In the genomic region with DNA sequence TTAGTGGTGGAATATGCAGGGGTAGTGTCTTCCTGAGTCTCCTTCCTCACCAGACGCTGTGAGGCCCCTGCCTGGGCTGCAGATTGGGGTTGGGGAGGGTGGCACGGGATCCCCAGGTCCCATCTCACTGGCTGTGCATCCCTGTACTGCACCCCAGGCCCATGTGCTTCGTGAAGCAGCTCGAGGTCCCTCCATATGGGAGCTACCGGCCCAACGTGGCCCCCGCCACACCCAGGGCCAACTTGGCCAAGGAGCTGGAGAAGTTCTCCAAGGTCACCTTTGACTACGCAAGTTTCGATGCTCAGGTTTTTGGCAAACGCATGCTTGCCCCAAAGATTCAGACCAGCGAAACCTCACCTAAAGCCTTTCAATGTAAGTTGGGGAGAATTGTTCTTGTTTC, we compare ENCODE assay signal across 19 cellular contexts. TPM values are rescaled to one million over a fixed set of nuclear protein-coding genes. Genes with fewer than 3 reads are reported as not detected.
DNase-seq lines count a peak whose midpoint lies in the region; ATAC-seq and TF ChIP-seq lines count a peak whose summit lies in the region.
"Had no signal": no experiment of that assay in that cellular context is flagged by ENCODE, and none has a peak within 500 bp of the region (broad histone marks: within the 10 kb centered on the region; RNA-seq: fewer than 3 reads in every experiment).

No MANE protein-coding gene starts in this region.

- H4K91ac ChIP-seq in IMR-90 (ENCODE audit: insufficient read depth, low read depth, low read length) (no peak overlapping the region), neuronal stem cell (ENCODE audit: low read depth, low read length, poor library complexity) (no peak overlapping the region)

- no peak overlapping the region for H2BK15ac ChIP-seq in IMR-90 (ENCODE audit: low read depth, low read length)
- no peak overlapping the region for H2BK15ac ChIP-seq in neuronal stem cell (ENCODE audit: low read length)

- intact Hi-C loops in IMR-90 (cut with micrococcal nuclease): no loop called here

- H3K56ac ChIP-seq in IMR-90 (ENCODE audit: extremely low read depth, insufficient read depth, low read length): no peak overlapping the region

- H3K4me1 ChIP-seq in IMR-90 (ENCODE audit: control insufficient read depth, insufficient read depth, low read length) (peaks cover 6% of the 10 kb centered on the region; the same call in 1 of the 2 replicates), neuronal stem cell (ENCODE audit: control insufficient read depth in 2 of 2, insufficient read depth in 1 of 2, low read depth in 1 of 2, low read length in 2 of 2) (peaks cover 4 to 11% of the 10 kb centered on the region in 2 donors)

- H2BK120ac ChIP-seq in IMR-90 (ENCODE audit: low read depth, low read length) (no peak overlapping the region), neuronal stem cell (ENCODE audit: low read depth, low read length) (no peak overlapping the region)

- BruUV-seq in IMR-90 (replicated peaks; lab: Mats Ljungman, UMichigan): no TSS peak

- peaks cover 4% of the 10 kb centered on the region; the same call in 1 of the 2 replicates for H3K9me1 ChIP-seq in IMR-90 (ENCODE audit: insufficient read depth, low read length)

- no peak overlapping the region for H2BK12ac ChIP-seq in neuronal stem cell (ENCODE audit: low read length)

- dilution Hi-C loops in IMR-90 (cut with HindIII; ENCODE audit: low sequenced_read_pairs, unreplicated experiment): no loop called here

- in situ Hi-C loops in IMR-90 (cut with MboI; ENCODE audit: low sequenced_read_pairs): no loop called here

- H3K14ac ChIP-seq in IMR-90 (replicated peaks; ENCODE audit: low read depth, low read length): no peak overlapping the region
- H3K14ac ChIP-seq in neuronal stem cell (ENCODE audit: low read length): no peak overlapping the region

- H3K27me3 ChIP-seq in IMR-90 (ENCODE audit: control insufficient read depth, insufficient read depth, low read length) (peaks cover 53% of the 10 kb centered on the region), neuronal stem cell (ENCODE audit: control insufficient read depth in 3 of 3, insufficient read depth in 3 of 3, low read depth in 1 of 3, low read length in 3 of 3) (peaks cover 0 to 42% (median 0%) of the 10 kb centered on the region in 3 experiments)

- H2AK5ac ChIP-seq in IMR-90 (ENCODE audit: low read depth, low read length) (no peak overlapping the region), neuronal stem cell (ENCODE audit: low read depth, low read length) (no peak overlapping the region)

- H3K4me3 ChIP-seq in IMR-90 (ENCODE audit: insufficient read depth, low read depth, low read length) (no peak overlapping the region), neuronal stem cell (ENCODE audit: low read length in 2 of 2) (no peak overlapping the region)
- H3K4me3 ChIP-seq: GM12878, GM23338 had no signal

- H3K27ac ChIP-seq in IMR-90 (ENCODE audit: insufficient read depth, low read length) (no peak overlapping the region), VCaP (peak overlapping the region; percentile 99), neuronal stem cell (replicated peaks; ENCODE audit: low read length) (no peak overlapping the region)

- TF ChIP-seq POLR2A in IMR-90 (IDR thresholded peaks at IDR 0.05; ENCODE audit: low read depth, low read length): no peak

- H2AFZ ChIP-seq in IMR-90 (replicated peaks; ENCODE audit: low read length, poor library complexity) (no peak overlapping the region), neuronal stem cell (ENCODE audit: low read length) (no peak overlapping the region)
- H2AFZ ChIP-seq: GM23338 had no signal

- H3K4ac ChIP-seq in IMR-90 (ENCODE audit: low read depth, low read length) (no peak overlapping the region), neuronal stem cell (ENCODE audit: low read length) (no peak overlapping the region)

- H3K9ac ChIP-seq in IMR-90 (ENCODE audit: low read depth, low read length): no peak overlapping the region
- no peak overlapping the region for H3K9ac ChIP-seq in neuronal stem cell (ENCODE audit: low read depth, low read length, poor library complexity)

- H3K23ac ChIP-seq in IMR-90 (ENCODE audit: low read depth, low read length): no peak overlapping the region
- no peak overlapping the region for H3K23ac ChIP-seq in neuronal stem cell (ENCODE audit: low read depth, low read length, poor library complexity)

- H3K79me1 ChIP-seq in IMR-90 (ENCODE audit: low read depth in 1 of 2, low read length in 2 of 2) (no peaks in the 10 kb centered on the region), neuronal stem cell (ENCODE audit: low read depth, low read length) (no peaks in the 10 kb centered on the region)

- H4K8ac ChIP-seq in IMR-90 (ENCODE audit: low read depth in 2 of 2, low read length in 2 of 2) (no peak overlapping the region), neuronal stem cell (ENCODE audit: low read depth, low read length) (no peak overlapping the region)

- no peak for DNase-seq in IMR-90
- DNase-seq in neuronal stem cell (ENCODE audit: low spot score): no peak
- DNase-seq: CD4-positive, alpha-beta T cell; CD8-positive, alpha-beta memory T cell; DMS 273 treated with DMSO at 0.1 percent for 48 hours; DMS79; EL; GDM1; H9 had no signal

- no peak overlapping the region for H3K18ac ChIP-seq in IMR-90 (ENCODE audit: low read depth, low read length)
- peak overlapping the region; percentile 77 for H3K18ac ChIP-seq in neuronal stem cell (ENCODE audit: low read length)

- no peaks in the 10 kb centered on the region for H4K20me1 ChIP-seq in IMR-90 (ENCODE audit: insufficient read depth, low read length)

- no peak overlapping the region for H3K4me2 ChIP-seq in IMR-90 (ENCODE audit: low read depth, low read length)
- H3K4me2 ChIP-seq in neuronal stem cell (ENCODE audit: insufficient read depth, low read length, poor library complexity, severe bottlenecking): no peak overlapping the region
- H3K4me2 ChIP-seq: GM23338 had no signal

- TF ChIP-seq CTCF in IMR-90 (conservative IDR thresholded peaks at IDR 0.05; ENCODE audit: low read depth, low read length): no peak
- TF ChIP-seq CTCF in VCaP (conservative IDR thresholded peaks at IDR 0.05): no peak

- CTCF ChIA-PET in IMR-90 (lab: Yijun Ruan, JAX): interaction anchor here (0.6 kb wide), 1 partner anchor 13 kb away, joined by 3 read pairs; no protein-coding TSS in a partner anchor

- H3K36me3 ChIP-seq in IMR-90 (ENCODE audit: control insufficient read depth, insufficient read depth, low read length): no peaks in the 10 kb centered on the region
- no peaks in the 10 kb centered on the region for H3K36me3 ChIP-seq in neuronal stem cell (replicated peaks in 1 of 2; ENCODE audit: control insufficient read depth in 2 of 2, insufficient read depth in 2 of 2, low read length in 2 of 2)

- POLR2A ChIA-PET in IMR-90 (lab: Charles Lee; ENCODE audit: unreplicated experiment): no interaction called here

- no peak overlapping the region for H2BK5ac ChIP-seq in IMR-90 (ENCODE audit: low read depth, low read length, poor library complexity, severe bottlenecking)
- H2BK5ac ChIP-seq in neuronal stem cell (ENCODE audit: low read length): no peak overlapping the region

- ATAC-seq in IMR-90 (ENCODE audit: low read depth): no peak
- no peak for ATAC-seq in GM21360 (IDR thresholded peaks at IDR 0.05; ENCODE audit: unreplicated experiment)
- ATAC-seq in GM21447 (IDR thresholded peaks at IDR 0.05; ENCODE audit: unreplicated experiment): no peak
- no peak for ATAC-seq in GM21423 (IDR thresholded peaks at IDR 0.05; ENCODE audit: unreplicated experiment)
- ATAC-seq: GM12878, GM23338, HCT116 had no signal

- H2AK9ac ChIP-seq in IMR-90 (replicated peaks; ENCODE audit: low read depth, low read length, poor library complexity): peak overlapping the region; percentile 39

- no peak overlapping the region for H4K5ac ChIP-seq in IMR-90 (ENCODE audit: low read depth, low read length)

- no CpG with 5 or more reads among the region's 11 CpGs for WGBS in IMR-90 (ENCODE audit: extremely low coverage in 2 of 2, insufficient read length in 1 of 2), 2 experiments
- no CpG with 5 or more reads among the region's 11 CpGs for WGBS in neuronal stem cell (ENCODE audit: extremely low coverage in 2 of 2, insufficient read length in 2 of 2, insufficient replicate concordance in 1 of 2), 2 donors

- H3K9me3 ChIP-seq in IMR-90 (ENCODE audit: control insufficient read depth, insufficient read depth, low read length) (no peaks in the 10 kb centered on the region), neuronal stem cell (replicated peaks in 1 of 2; ENCODE audit: control insufficient read depth in 2 of 2, insufficient read depth in 1 of 2, low read depth in 1 of 2, low read length in 2 of 2) (no peaks in the 10 kb centered on the region)

- H2BK20ac ChIP-seq in IMR-90 (ENCODE audit: low read depth, low read length): no peak overlapping the region

- no peak for TF ChIP-seq RAD21 in IMR-90 (IDR thresholded peaks at IDR 0.05; ENCODE audit: low read length)

TF ChIP-seq in IMR-90, 13 proteins besides CTCF, POLR2A, EP300 and RAD21 (continues in another document):
- TF ChIP-seq ELK1 (IDR thresholded peaks at IDR 0.05; ENCODE audit: borderline replicate concordance, low read depth, low read length): no peak
- no peak for TF ChIP-seq FOS (IDR thresholded peaks at IDR 0.05; ENCODE audit: low read depth, low read length)
- no peak for TF ChIP-seq MAZ (IDR thresholded peaks at IDR 0.05; ENCODE audit: borderline replicate concordance, low read depth, low read length)

RNA-seq across cellular contexts. Expression of gene PCMTD2, which starts 38.6 kb away (rescaled TPM):
- 28.3 and 30.3 TPM in 2 replicates for total RNA-seq in IMR-90 (2012; rRNA removed)
- 20.2 and 23.6 TPM in 2 replicates for polyA plus RNA-seq in IMR-90 (2012; rRNA removed)
- 14.9 and 15.2 TPM in 2 replicates for polyA plus RNA-seq in IMR-90 (2012; cell fraction: cytosol; rRNA removed)
- polyA plus RNA-seq in IMR-90 (2012; cell fraction: nucleus; rRNA removed; ENCODE audit: low replicate concordance): 27.5 and 126 TPM in 2 replicates
- 40.9 TPM for polyA plus RNA-seq in neuronal stem cell (2013, experiment 1 of 2)
- 42.6 TPM for polyA plus RNA-seq in neuronal stem cell (2013, experiment 2 of 2)

RNA-seq across cellular contexts. Expression of gene MYT1, which starts 52.7 kb away (rescaled TPM):
- total RNA-seq in IMR-90 (2012; rRNA removed): not detected in 2 replicates
- polyA plus RNA-seq in IMR-90 (2012; rRNA removed): not detected in 2 replicates
- not detected in 2 replicates for polyA plus RNA-seq in IMR-90 (2012; cell fraction: cytosol; rRNA removed)
- polyA plus RNA-seq in IMR-90 (2012; cell fraction: nucleus; rRNA removed; ENCODE audit: low replicate concordance): not detected in 2 replicates
- polyA plus RNA-seq in neuronal stem cell (2013, experiment 1 of 2): 3.1 TPM
- polyA plus RNA-seq in neuronal stem cell (2013, experiment 2 of 2): 3.2 TPM
- total RNA-seq: A673, GM12878 had no signal
- polyA plus RNA-seq: BJ; CD14-positive monocyte; CD8-positive, alpha-beta memory T cell had no signal
